Comparison of ENCODE assay signal across 12 cellular contexts in genomic region chr13:110458594-110459365, GRCh38.
"Had no signal": no experiment of that assay in that cellular context is flagged by ENCODE, and none has a peak within 500 bp of the region (broad histone marks: within the 10 kb centered on the region; RNA-seq: fewer than 3 reads in every experiment).

No MANE protein-coding gene starts in this region.

- H3K4me3 Mint-ChIP-seq: activated CD4-positive, alpha-beta memory T cell treated with anti-CD3 and anti-CD28 coated beads for 36 hours; natural killer cell treated with Interleukin-12 subunit alpha and Interleukin-12 subunit beta and Interleukin-15 and Interleukin-18, amount 100 ng/mL, for 72 hours; stimulated activated effector memory CD8-positive, alpha-beta T cell treated with anti-CD3 and anti-CD28 coated beads, Interleukin-12 subunit alpha, Interleukin-12 subunit beta, amount 100 ng/mL, for 72 hours; T-helper 2 cell treated with Interferon-gamma antibody and Interleukin-4, amounts not matched to agents 5 μg/mL and 100 μg/mL, for 36 hours had no signal

- FAIRE-seq: bronchial epithelial cell, endothelial cell of umbilical vein had no signal

- H3K9me3 Mint-ChIP-seq: activated CD4-positive, alpha-beta memory T cell treated with anti-CD3 and anti-CD28 coated beads for 36 hours; natural killer cell treated with Interleukin-12 subunit alpha and Interleukin-12 subunit beta and Interleukin-15 and Interleukin-18, amount 100 ng/mL, for 72 hours; stimulated activated effector memory CD8-positive, alpha-beta T cell treated with anti-CD3 and anti-CD28 coated beads, Interleukin-12 subunit alpha, Interleukin-12 subunit beta, amount 100 ng/mL, for 72 hours; T-helper 2 cell treated with Interferon-gamma antibody and Interleukin-4, amounts not matched to agents 5 μg/mL and 100 μg/mL, for 36 hours had no signal

- H3K36me3 Mint-ChIP-seq: activated CD4-positive, alpha-beta memory T cell treated with anti-CD3 and anti-CD28 coated beads for 36 hours; natural killer cell treated with Interleukin-12 subunit alpha and Interleukin-12 subunit beta and Interleukin-15 and Interleukin-18, amount 100 ng/mL, for 72 hours; stimulated activated effector memory CD8-positive, alpha-beta T cell treated with anti-CD3 and anti-CD28 coated beads, Interleukin-12 subunit alpha, Interleukin-12 subunit beta, amount 100 ng/mL, for 72 hours had no signal

- DNase-seq: activated CD4-positive, alpha-beta memory T cell treated with anti-CD3 and anti-CD28 coated beads for 36 hours; activated CD8-positive, alpha-beta memory T cell treated with anti-CD3 and anti-CD28 coated beads, Interleukin-2, amount 50 U/mL, for 4 hours; activated naive CD4-positive, alpha-beta T cell; foreskin melanocyte; head of caudate nucleus; occipital lobe; upper lobe of left lung had no signal

- H3K27ac Mint-ChIP-seq: activated CD4-positive, alpha-beta memory T cell treated with anti-CD3 and anti-CD28 coated beads for 36 hours; natural killer cell treated with Interleukin-12 subunit alpha and Interleukin-12 subunit beta and Interleukin-15 and Interleukin-18, amount 100 ng/mL, for 72 hours; stimulated activated effector memory CD8-positive, alpha-beta T cell treated with anti-CD3 and anti-CD28 coated beads, Interleukin-12 subunit alpha, Interleukin-12 subunit beta, amount 100 ng/mL, for 72 hours; T-helper 2 cell treated with Interferon-gamma antibody and Interleukin-4, amounts not matched to agents 5 μg/mL and 100 μg/mL, for 36 hours had no signal
